Comparison of ENCODE assay signal across 8 cellular contexts in genomic region chr9:7799234-7799933, GRCh38. TPM values are rescaled to one million over a fixed set of nuclear protein-coding genes. Genes with fewer than 3 reads are reported as not detected.
DNase-seq lines count a peak whose midpoint lies in the region; ATAC-seq and TF ChIP-seq lines count a peak whose summit lies in the region.

DMAC1 (minus strand) TSS chr9:7799778; CDS start chr9:7799734, 44 bp downstream.

- H3K9ac ChIP-seq in OCI-LY1 (ENCODE audit: low read length), result peak within 1 kb of the TSS; percentile 97

- peaks cover 35% of the 10 kb centered on the region for H3K36me3 ChIP-seq in OCI-LY1 (ENCODE audit: insufficient read depth, low read length)

- no peaks in the 10 kb centered on the region for H3F3A ChIP-seq in OCI-LY1 (ENCODE audit: insufficient read depth, low read length)

- H3K79me2 ChIP-seq in OCI-LY1 (ENCODE audit: insufficient read depth, low read length), result peaks cover 9% of the 10 kb centered on the region

- no peaks in the 10 kb centered on the region for H4K20me1 ChIP-seq in OCI-LY1 (ENCODE audit: insufficient read depth, low read length)

- DNase-seq in COR-L47 (lab: John Stamatoyannopoulos, UW), result peak; percentile 85
- DNase-seq in HT-29 (ENCODE audit: low spot score), result peak; percentile 84
- peak; percentile 74 for DNase-seq in activated T-cell treated with anti-CD3 and anti-CD28 coated beads for 24 hours (ENCODE audit: low read depth)
- DNase-seq in epithelial cell of proximal tubule (ENCODE audit: low read depth), result peak; percentile 40
- DNase-seq in mucosa of gallbladder (ENCODE audit: low spot score), result peak; percentile 83
- peak; percentile 46 to 51 for DNase-seq in stimulated activated CD8-positive, alpha-beta memory T cell treated with anti-CD3 and anti-CD28 coated beads, Interleukin-4, amount 100 ng/mL, for 4 hours (ENCODE audit: low read depth in 2 of 2, low spot score in 1 of 2)

- H3K4me1 ChIP-seq in OCI-LY1 (ENCODE audit: insufficient read depth, low read length, severe bottlenecking), result peaks cover 23% of the 10 kb centered on the region

- H3K27ac ChIP-seq in OCI-LY1 (ENCODE audit: low read depth, low read length, poor library complexity, severe bottlenecking), result peak within 1 kb of the TSS; percentile 78

- H3K9me2 ChIP-seq in OCI-LY1 (ENCODE audit: low read depth, low read length), result no peaks in the 10 kb centered on the region

- H3K27me3 ChIP-seq in OCI-LY1 (ENCODE audit: insufficient read depth, low read length), result no peaks in the 10 kb centered on the region

- TF ChIP-seq CTCF in OCI-LY1 (IDR thresholded peaks at IDR 0.05; ENCODE audit: low read length), result no peak
- no peak for TF ChIP-seq CTCF in epithelial cell of proximal tubule (conservative IDR thresholded peaks at IDR 0.05; ENCODE audit: low read depth, low read length)

- H3K9me3 ChIP-seq in OCI-LY1 (ENCODE audit: low read length), result no peaks in the 10 kb centered on the region

- H2AFZ ChIP-seq in OCI-LY1 (ENCODE audit: low read length), result peak within 1 kb of the TSS; percentile 98

- peak within 1 kb of the TSS; percentile 83 for H3K4me2 ChIP-seq in OCI-LY1 (ENCODE audit: low read length)

- H3K4me3 ChIP-seq in OCI-LY1 (ENCODE audit: low read depth, low read length, poor library complexity, severe bottlenecking) (peak within 1 kb of the TSS; percentile 92), epithelial cell of proximal tubule (ENCODE audit: low read depth, low read length) (peak within 1 kb of the TSS; percentile 90)

- peak; percentile 72 for ATAC-seq in GM19468 (IDR thresholded peaks at IDR 0.05; ENCODE audit: extremely low read depth, unreplicated experiment)

RNA-seq across cellular contexts. Expression of gene DMAC1, which starts in this region (rescaled TPM):
- 30.9 and 35.0 TPM in 2 replicates for total RNA-seq in HT-29 (2014; rRNA removed; shearing (Covaris generic))
- total RNA-seq in epithelial cell of proximal tubule, result 12.1 and 13.4 TPM in 2 replicates
- total RNA-seq in mucosa of gallbladder, result 48.5 TPM

Comparison
In these comparisons a context has a peak if more than half of its experiments do, and no peak if none do; other contexts are left out.
1. Peak in every context shown above with its lines: DNase-seq, ATAC-seq, H3K4me3 ChIP-seq and H3K27ac ChIP-seq.